In the genomic region with DNA sequence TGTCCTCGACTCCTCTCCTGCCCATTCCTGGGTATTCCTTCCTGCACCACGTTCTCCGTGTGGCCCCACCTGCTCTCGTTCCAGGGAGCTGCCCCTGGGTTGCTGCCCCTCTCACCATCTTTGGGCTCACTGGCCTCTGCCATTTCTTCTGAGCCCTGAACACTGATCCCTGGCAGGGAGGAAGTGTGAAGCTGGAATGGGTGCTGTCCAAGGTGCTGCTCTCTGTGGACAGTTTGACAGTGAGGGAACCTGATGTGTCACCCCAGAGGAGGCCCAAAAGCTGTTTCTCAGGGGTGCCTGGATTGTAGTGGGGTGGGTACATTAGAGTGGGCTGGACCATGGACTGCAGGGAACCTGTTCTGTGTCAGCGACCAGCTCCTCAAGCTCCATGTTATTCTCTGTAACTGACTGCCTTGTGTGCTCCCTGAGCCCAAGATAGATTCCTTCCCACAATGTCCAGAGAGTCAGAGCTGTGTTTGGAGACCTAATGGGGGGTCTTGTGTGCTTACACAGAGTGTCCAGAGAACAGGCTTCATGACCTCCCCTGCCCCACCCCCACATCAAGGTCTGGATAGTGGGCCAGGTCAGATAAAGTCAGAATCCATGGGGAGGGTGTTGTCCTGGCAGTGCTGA, we compare ENCODE assay signal across 8 cellular contexts.
A peak's percentile ranks its signal among the peaks of the same experiment; 100 is the strongest.
DNase-seq lines count a peak whose midpoint lies in the region; TF ChIP-seq lines count a peak whose summit lies in the region.

No MANE protein-coding gene starts in this region.

- no peak for TF ChIP-seq CTCF in GM10266 (IDR thresholded peaks at IDR 0.05; ENCODE audit: control insufficient read depth, insufficient read depth, low read depth, missing control alignments)

- DNase-seq in ELR (ENCODE audit: low read depth) (peak; percentile 49), HuH-7 (ENCODE audit: low spot score) (peak; percentile 61), kidney tubule cell (ENCODE audit: low spot score) (peak; percentile 21), GM10266 (ENCODE audit: extremely low spot score) (no peak), DMS 273 treated with DMSO at 0.1 percent for 48 hours (lab: John Stamatoyannopoulos, UW) (no peak), KG1 (lab: John Stamatoyannopoulos, UW) (no peak), NCI-H2171 (lab: John Stamatoyannopoulos, UW) (no peak)
- DNase-seq in activated CD4-positive, alpha-beta T cell treated with anti-CD3 and anti-CD28 coated beads, Interleukin-2, amount 50 U/mL, for 48 hours: peak; percentile 22 to 39

Comparison
In these comparisons a context has a peak if more than half of its experiments do, and no peak if none do; other contexts are left out.
1. DNase-seq: peak in ELR (single experiment), HuH-7 (single experiment), activated CD4-positive, alpha-beta T cell treated with anti-CD3 and anti-CD28 coated beads, Interleukin-2, amount 50 U/mL, for 48 hours (2 of 2) and kidney tubule cell (single experiment); none in GM10266 (single experiment), DMS 273 treated with DMSO at 0.1 percent for 48 hours (single experiment), KG1 (single experiment) and NCI-H2171 (single experiment).